ENCODE assay signal across 2 cellular contexts in the genomic region with DNA sequence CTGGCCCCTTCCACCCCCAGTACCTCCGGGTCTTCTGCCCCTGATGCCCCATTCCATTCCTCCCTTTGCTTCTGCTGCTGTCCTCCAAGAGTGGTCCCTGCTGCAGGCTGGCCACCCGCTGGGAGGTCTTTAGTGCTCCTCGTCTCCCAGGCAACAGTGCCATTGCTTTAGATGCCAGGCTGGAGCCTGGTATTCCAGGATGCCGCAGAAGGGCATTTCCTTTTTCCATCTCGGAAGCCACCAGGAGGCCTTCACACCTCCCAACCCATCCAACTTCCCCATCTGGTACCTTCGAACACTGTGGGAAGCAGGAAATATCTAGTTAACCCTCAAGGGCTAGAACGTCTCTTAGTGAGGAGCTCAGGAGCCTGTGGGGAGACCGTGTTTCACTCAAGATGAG.
TF ChIP-seq lines count a peak whose summit lies in the region.

No MANE protein-coding gene starts in this region.

TF ChIP-seq in HEK293, 187 proteins besides CTCF, POLR2A, EP300 and RAD21:
- no peak for TF ChIP-seq TSHZ1 (tag by site-specific recombination; IDR thresholded peaks at IDR 0.05; ENCODE audit: borderline replicate concordance)
- 0 out of 2 replicates have a peak, but pooled peaks have one; percentile 44 for TF ChIP-seq ZIC2 (tag by site-specific recombination; IDR thresholded peaks at IDR 0.05)

TF ChIP-seq in K562, 482 proteins besides CTCF, POLR2A, EP300 and RAD21 (continued from another document):
- TF ChIP-seq, protein P1, sequence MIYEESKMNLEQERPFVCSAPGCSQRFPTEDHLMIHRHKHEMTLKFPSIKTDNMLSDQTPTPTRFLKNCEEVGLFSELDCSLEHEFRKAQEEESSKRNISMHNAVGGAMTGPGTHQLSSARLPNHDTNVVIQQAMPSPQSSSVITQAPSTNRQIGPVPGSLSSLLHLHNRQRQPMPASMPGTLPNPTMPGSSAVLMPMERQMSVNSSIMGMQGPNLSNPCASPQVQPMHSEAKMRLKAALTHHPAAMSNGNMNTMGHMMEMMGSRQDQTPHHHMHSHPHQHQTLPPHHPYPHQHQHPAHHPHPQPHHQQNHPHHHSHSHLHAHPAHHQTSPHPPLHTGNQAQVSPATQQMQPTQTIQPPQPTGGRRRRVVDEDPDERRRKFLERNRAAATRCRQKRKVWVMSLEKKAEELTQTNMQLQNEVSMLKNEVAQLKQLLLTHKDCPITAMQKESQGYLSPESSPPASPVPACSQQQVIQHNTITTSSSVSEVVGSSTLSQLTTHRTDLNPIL (CRISPR knock-in tag; IDR thresholded peaks at IDR 0.05) = no peak
- TF ChIP-seq HSF4 (CRISPR knock-in tag; IDR thresholded peaks at IDR 0.05; ENCODE audit: borderline replicate concordance) (no peak), HIVEP1 (CRISPR knock-in tag; IDR thresholded peaks at IDR 0.05) (no peak), PCBP1 (IDR thresholded peaks at IDR 0.05; ENCODE audit: low read depth, low read length, poor library complexity, severe bottlenecking) (no peak), JUND (IDR thresholded peaks at IDR 0.05; ENCODE audit: borderline replicate concordance, low read depth, low read length) (no peak), JUND (tag; IDR thresholded peaks at IDR 0.05; ENCODE audit: borderline replicate concordance, low read depth, low read length) (no peak), ZNF280A (IDR thresholded peaks at IDR 0.05; ENCODE audit: low read depth, partially characterized antibody) (no peak), SLC30A9 (CRISPR knock-in tag; IDR thresholded peaks at IDR 0.05) (no peak), BCLAF1 (IDR thresholded peaks at IDR 0.05; ENCODE audit: borderline replicate concordance in 1 of 2, control insufficient read depth in 1 of 2, low read depth in 2 of 2, low read length in 1 of 2) (no peak), ZNF175 (CRISPR knock-in tag; IDR thresholded peaks at IDR 0.05; ENCODE audit: low read depth) (peak; percentile 73; the same call in 1 of the 2 replicates)
